ENCODE assay signal across 25 cellular contexts in the genomic region with DNA sequence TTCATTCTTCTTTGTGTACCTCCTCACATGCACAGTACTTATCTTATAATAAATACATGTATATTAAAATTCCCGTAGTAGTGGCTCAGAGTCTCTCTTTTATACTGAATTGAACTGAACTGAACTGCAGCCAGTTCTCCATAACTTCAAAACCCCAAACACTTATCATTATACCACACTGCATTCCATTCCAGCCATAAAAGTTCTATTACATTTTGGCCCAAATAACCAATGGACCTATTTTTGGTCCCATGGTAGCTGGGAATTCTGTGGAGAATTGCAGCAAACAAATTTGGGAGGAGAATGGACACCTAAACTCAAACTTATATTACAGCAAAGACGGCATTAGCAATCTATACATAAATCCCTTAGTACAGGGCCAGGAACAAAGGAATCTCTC.
DNase-seq lines count a peak whose midpoint lies in the region; ATAC-seq, FAIRE-seq and TF ChIP-seq lines count a peak whose summit lies in the region.
"Had no signal": no experiment of that assay in that cellular context is flagged by ENCODE, and none has a peak within 500 bp of the region (broad histone marks: within the 10 kb centered on the region; RNA-seq: fewer than 3 reads in every experiment).

No MANE protein-coding gene starts in this region.

- no peak for FAIRE-seq in GM12892 (lab: Jason Lieb, UNC)
- FAIRE-seq: GM12891, GM19239, H54, HepG2 had no signal

- DNase-seq in AG08395 (ENCODE audit: low spot score) (peak; percentile 52), GM03348 (ENCODE audit: low spot score) (peak; percentile 54), astrocyte of the hippocampus (ENCODE audit: low read depth, low spot score) (peak; percentile 69), myocyte (ENCODE audit: low read depth) (peak; percentile 29), COLO829 (ENCODE audit: low spot score) (no peak), GM12892 (ENCODE audit: insufficient read length) (no peak), NCI-H1930 (lab: John Stamatoyannopoulos, UW) (no peak)
- DNase-seq: AML-193; C1 segment of cervical spinal cord; Caco-2; CD4-positive, alpha-beta memory T cell; EL; GDM1; Karpas-422; NCI-H1092; NCI-H1436; NCI-H2227 treated with DMSO at 0.1 percent for 48 hours; NCI-H69; SHP77 treated with DMSO at 0.1 percent for 48 hours had no signal

- ATAC-seq in HG02970 (IDR thresholded peaks at IDR 0.05; ENCODE audit: low FRiP score, unreplicated experiment): no peak
- ATAC-seq: HepG2, Panc1 had no signal

- no peak for TF ChIP-seq POLR2A in GM12892 (IDR thresholded peaks at IDR 0.05; ENCODE audit: low read depth, low read length)

Comparison
In these comparisons a context has a peak if more than half of its experiments do, and no peak if none do; other contexts are left out.
1. DNase-seq: peak in AG08395 (single experiment), GM03348 (single experiment), astrocyte of the hippocampus (single experiment) and myocyte (single experiment); none in COLO829 (single experiment), GM12892 (single experiment) and NCI-H1930 (0 of 2).